10 cellular contexts compared by ENCODE assay signal in genomic region chr14:24978862-24979724, GRCh38.
DNase-seq lines count a peak whose midpoint lies in the region; ATAC-seq and TF ChIP-seq lines count a peak whose summit lies in the region.
"Had no signal": no experiment of that assay in that cellular context is flagged by ENCODE, and none has a peak within 500 bp of the region (broad histone marks: within the 10 kb centered on the region; RNA-seq: fewer than 3 reads in every experiment).

No MANE protein-coding gene starts in this region.

- no peak overlapping the region for H3K4me2 ChIP-seq in OCI-LY7 (ENCODE audit: low read length)

- no peak overlapping the region for H3K27ac ChIP-seq in OCI-LY7 (ENCODE audit: low read depth, low read length, poor library complexity, severe bottlenecking)
- H3K27ac ChIP-seq: SK-N-MC had no signal

- H3K4me1 ChIP-seq in OCI-LY7 (ENCODE audit: insufficient read depth, low read length, poor library complexity, severe bottlenecking) = no peaks in the 10 kb centered on the region
- H3K4me1 ChIP-seq: BE2C had no signal

- no peaks in the 10 kb centered on the region for H4K20me1 ChIP-seq in OCI-LY7 (ENCODE audit: insufficient read depth, low read length)

- no peak for TF ChIP-seq CTCF in OCI-LY7 (conservative IDR thresholded peaks at IDR 0.05; ENCODE audit: low read length)

- no peaks in the 10 kb centered on the region for H3K36me3 ChIP-seq in OCI-LY7 (ENCODE audit: insufficient read depth, low read length)
- H3K36me3 ChIP-seq: BE2C had no signal

- no peaks in the 10 kb centered on the region for H3K9me3 ChIP-seq in OCI-LY7 (ENCODE audit: low read length)
- H3K9me3 ChIP-seq: BE2C had no signal

- TF ChIP-seq POLR2A in erythroblast (IDR thresholded peaks at IDR 0.05; ENCODE audit: low read length) = no peak

- H3K4me3 ChIP-seq in OCI-LY7 (ENCODE audit: low read depth, low read length, poor library complexity, severe bottlenecking) = no peak overlapping the region
- H3K4me3 ChIP-seq: SK-N-MC had no signal

- ATAC-seq in GM18502 (IDR thresholded peaks at IDR 0.05; ENCODE audit: poor library complexity, unreplicated experiment) (peak; percentile 74), GM21515 (IDR thresholded peaks at IDR 0.05; ENCODE audit: unreplicated experiment) (peak; percentile 82), HG03159 (IDR thresholded peaks at IDR 0.05; ENCODE audit: unreplicated experiment) (peak; percentile 88)

- POLR2A ChIA-PET in OCI-LY7 (lab: Charles Lee) = interaction anchor here (0.9 kb wide), 1 partner anchor 14 kb away, joined by 3 read pairs; no protein-coding TSS in a partner anchor

- CTCF ChIA-PET in OCI-LY7 (lab: Charles Lee; ENCODE audit: unreplicated experiment) = no interaction called here

- BruUV-seq in OCI-LY7 (replicated peaks; lab: Mats Ljungman, UMichigan) = no TSS peak

- no peaks in the 10 kb centered on the region for H3K9me2 ChIP-seq in OCI-LY7 (ENCODE audit: insufficient read depth, low read length)

- no peaks in the 10 kb centered on the region for H3K79me2 ChIP-seq in OCI-LY7 (ENCODE audit: insufficient read depth, low read depth, low read length)

- no peak overlapping the region for H2AFZ ChIP-seq in OCI-LY7 (ENCODE audit: low read length)

- DNase-seq in erythroblast (lab: John Stamatoyannopoulos, UW) = peak; percentile 17 to 22
- DNase-seq in OCI-LY7 (ENCODE audit: low spot score) = no peak
- DNase-seq in NCI-H1092 (lab: John Stamatoyannopoulos, UW) = no peak
- no peak for DNase-seq in NCI-H69 (lab: John Stamatoyannopoulos, UW)
- DNase-seq in activated naive CD4-positive, alpha-beta T cell treated with anti-CD3 and anti-CD28 coated beads, Interleukin-2, amount 50 U/mL, for 16 hours = no peak
- DNase-seq: BE2C had no signal

- intact Hi-C loops in OCI-LY7 (cut with micrococcal nuclease; ENCODE audit: unreplicated experiment) = no loop called here

Comparison
In these comparisons a context has a peak if more than half of its experiments do, and no peak if none do; other contexts are left out.
1. DNase-seq: peak in erythroblast (2 of 2); none in OCI-LY7 (single experiment), NCI-H1092 (single experiment), NCI-H69 (single experiment) and activated naive CD4-positive, alpha-beta T cell treated with anti-CD3 and anti-CD28 coated beads, Interleukin-2, amount 50 U/mL, for 16 hours (single experiment).
2. Peak in every context shown above with its lines, with median percentiles within 50 percentile points of each other: ATAC-seq.